ENCODE assay signal across 2 cellular contexts in the genomic region with DNA sequence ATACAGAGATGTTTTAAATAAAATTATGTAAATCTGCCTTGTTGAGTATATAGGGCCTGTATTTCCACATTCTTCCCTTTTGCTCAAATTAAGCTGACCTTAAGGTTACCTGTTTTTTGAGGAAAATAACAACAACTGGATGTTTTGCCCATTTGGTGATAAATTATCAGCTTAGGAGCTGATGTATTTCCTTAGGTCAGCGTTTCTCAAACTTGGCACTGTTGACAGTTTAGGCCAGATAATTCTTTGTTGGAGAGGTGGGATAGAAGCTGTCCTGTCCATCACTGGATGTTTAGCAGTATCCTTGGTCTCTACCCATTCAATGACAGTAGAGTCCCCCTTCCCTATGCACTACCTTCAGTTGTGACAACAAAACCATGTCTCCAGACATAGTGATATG.
A peak's percentile ranks its signal among the peaks of the same experiment; 100 is the strongest.
TF ChIP-seq lines count a peak whose summit lies in the region.

No MANE protein-coding gene starts in this region.

TF ChIP-seq in A549, 52 proteins besides CTCF, POLR2A, EP300 and RAD21:
- peak; percentile 84 for TF ChIP-seq MAFK (IDR thresholded peaks at IDR 0.05; ENCODE audit: partially characterized antibody)
- no peak for TF ChIP-seq MYC (IDR thresholded peaks at IDR 0.05; ENCODE audit: borderline replicate concordance, low read length)
- TF ChIP-seq TFCP2L1 (CRISPR knock-in tag; IDR thresholded peaks at IDR 0.05) = no peak

TF ChIP-seq in K562, 482 proteins besides CTCF, POLR2A, EP300 and RAD21:
- 0 out of 2 replicates have a peak, but pooled peaks have one; percentile 21 for TF ChIP-seq ZNF316 (IDR thresholded peaks at IDR 0.05)
- TF ChIP-seq C11orf30 (IDR thresholded peaks at IDR 0.05; ENCODE audit: low read depth) = 0 out of 2 replicates have a peak, but pooled peaks have one; percentile 11
- TF ChIP-seq ZNF408 (CRISPR knock-in tag; IDR thresholded peaks at IDR 0.05; ENCODE audit: low read depth) = no peak
- 0 out of 2 replicates have a peak, but pooled peaks have one; percentile 36 for TF ChIP-seq MAFF (IDR thresholded peaks at IDR 0.05; ENCODE audit: low read length)
- TF ChIP-seq ASH1L (IDR thresholded peaks at IDR 0.05; ENCODE audit: borderline replicate concordance, low read depth, partially characterized antibody) = no peak
- TF ChIP-seq TAF1 (IDR thresholded peaks at IDR 0.05; ENCODE audit: control insufficient read depth, extremely low read depth, insufficient read depth, low read length, severe bottlenecking) = no peak
- no peak for TF ChIP-seq RFX5 (IDR thresholded peaks at IDR 0.05; ENCODE audit: low read depth, low read length)
TF ChIP-seq in K562: peak in this region for 3.
